ENCODE assay signal across 17 cellular contexts in the genomic region with DNA sequence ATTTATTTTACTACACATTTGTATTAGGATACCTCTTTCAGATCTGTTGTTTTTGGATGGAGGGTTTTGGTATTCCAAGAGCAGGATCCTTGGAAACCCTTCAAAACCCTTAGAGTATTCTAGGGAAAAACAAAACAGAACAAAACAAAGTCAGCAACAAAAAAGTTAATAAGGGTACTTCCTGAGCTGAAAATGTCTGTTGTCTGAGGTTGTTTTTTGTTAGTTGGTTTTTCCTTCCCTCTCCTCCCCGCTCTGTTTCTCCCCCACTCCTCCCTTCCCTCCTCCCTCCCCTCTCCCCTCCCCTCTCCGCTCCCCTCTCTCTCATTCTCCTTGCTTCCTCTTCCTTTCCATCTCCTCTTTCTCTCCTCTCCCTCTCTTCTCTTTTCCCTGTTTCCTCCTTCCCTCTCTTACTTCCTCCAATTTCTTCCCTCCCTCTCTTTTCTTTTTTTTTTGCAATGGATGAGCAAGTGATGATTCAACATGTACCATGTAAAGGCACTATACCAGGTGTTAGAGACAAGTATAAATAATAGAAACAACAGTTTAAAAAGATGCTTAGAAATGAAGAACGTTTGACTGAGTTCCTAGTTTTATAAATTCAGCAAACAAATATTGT.
DNase-seq lines count a peak whose midpoint lies in the region; ATAC-seq and TF ChIP-seq lines count a peak whose summit lies in the region.
"Had no signal": no experiment of that assay in that cellular context is flagged by ENCODE, and none has a peak within 500 bp of the region (broad histone marks: within the 10 kb centered on the region; RNA-seq: fewer than 3 reads in every experiment).

No MANE protein-coding gene starts in this region.

- no peak overlapping the region for H3K4me3 Mint-ChIP-seq in chondrocyte (ENCODE audit: unreplicated experiment)
- H3K4me3 Mint-ChIP-seq in activated T-helper 1 cell treated with anti-CD3 and anti-CD28 coated beads, Interleukin-12 subunit alpha, Interleukin-12 subunit beta, Interleukin-2, Interleukin-4 antibody, amounts not matched to agents 30 ng/mL and 10 ng/mL and 1 ng/mL, durations not matched to agents 14 hours and 24 hours and 36 hours, result no peak overlapping the region
- H3K4me3 Mint-ChIP-seq in CD8-positive, alpha-beta memory T cell, result no peak overlapping the region
- H3K4me3 Mint-ChIP-seq in stimulated activated effector memory CD8-positive, alpha-beta T cell treated with anti-CD3 and anti-CD28 coated beads, Interleukin-12 subunit alpha, Interleukin-12 subunit beta, amount 100 ng/mL, for 72 hours, result no peak overlapping the region
- H3K4me3 Mint-ChIP-seq: HFFc6, IgD-negative memory B cell had no signal

- H3K4me3 ChIP-seq in IMR-90 (ENCODE audit: insufficient read depth, low read depth, low read length), result no peak overlapping the region
- H3K4me3 ChIP-seq in mesodermal cell (ENCODE audit: extremely low read depth, insufficient read depth, low read length, poor library complexity, severe bottlenecking), result no peak overlapping the region
- no peak overlapping the region for H3K4me3 ChIP-seq in CD8-positive, alpha-beta memory T cell (ENCODE audit: low read length)
- H3K4me3 ChIP-seq: A549 had no signal

- 0 out of 4 replicates have a peak, but pooled peaks cover 0 to 2% of the 10 kb centered on the region in 2 experiments for H3K79me1 ChIP-seq in IMR-90 (ENCODE audit: low read depth in 1 of 2, low read length in 2 of 2)

- H3K18ac ChIP-seq in IMR-90 (ENCODE audit: low read depth, low read length), result no peak overlapping the region

- H2BK120ac ChIP-seq in IMR-90 (ENCODE audit: low read depth, low read length), result no peak overlapping the region

- H4K8ac ChIP-seq in IMR-90 (ENCODE audit: low read depth in 2 of 2, low read length in 2 of 2), result no peak overlapping the region

- H2AK9ac ChIP-seq in IMR-90 (replicated peaks; ENCODE audit: low read depth, low read length, poor library complexity), result no peak overlapping the region

- H3K23ac ChIP-seq in IMR-90 (ENCODE audit: low read depth, low read length), result no peak overlapping the region

- no peak overlapping the region for H2BK15ac ChIP-seq in IMR-90 (ENCODE audit: low read depth, low read length)

- peak overlapping the region; percentile 33 for H2BK5ac ChIP-seq in IMR-90 (ENCODE audit: low read depth, low read length, poor library complexity, severe bottlenecking)

- H3K9ac ChIP-seq in IMR-90 (ENCODE audit: low read depth, low read length), result no peak overlapping the region

- no peaks in the 10 kb centered on the region for H3K9me3 ChIP-seq in IMR-90 (ENCODE audit: control insufficient read depth, insufficient read depth, low read length)
- H3K9me3 ChIP-seq in mesodermal cell (ENCODE audit: control insufficient read depth, low read length), result no peaks in the 10 kb centered on the region
- no peaks in the 10 kb centered on the region for H3K9me3 ChIP-seq in CD8-positive, alpha-beta memory T cell (ENCODE audit: low read length)
- H3K9me3 ChIP-seq: A549 had no signal

- dilution Hi-C loops in IMR-90 (cut with HindIII; ENCODE audit: low sequenced_read_pairs, unreplicated experiment), result no loop called here

- TF ChIP-seq CTCF in IMR-90 (conservative IDR thresholded peaks at IDR 0.05; ENCODE audit: low read depth, low read length), result no peak
- TF ChIP-seq CTCF in chondrocyte (IDR thresholded peaks at IDR 0.05), result no peak

- H3K9me1 ChIP-seq in IMR-90 (ENCODE audit: insufficient read depth, low read length), result no peaks in the 10 kb centered on the region

- no peaks in the 10 kb centered on the region for H3K27me3 Mint-ChIP-seq in chondrocyte (ENCODE audit: low read depth)
- no peaks in the 10 kb centered on the region for H3K27me3 Mint-ChIP-seq in activated T-helper 1 cell treated with anti-CD3 and anti-CD28 coated beads, Interleukin-12 subunit alpha, Interleukin-12 subunit beta, Interleukin-2, Interleukin-4 antibody, amounts not matched to agents 30 ng/mL and 10 ng/mL and 1 ng/mL, durations not matched to agents 14 hours and 24 hours and 36 hours (ENCODE audit: insufficient read depth)
- H3K27me3 Mint-ChIP-seq in CD8-positive, alpha-beta memory T cell, result no peaks in the 10 kb centered on the region
- H3K27me3 Mint-ChIP-seq: IgD-negative memory B cell had no signal

- intact Hi-C loops in IMR-90 (cut with micrococcal nuclease), result no loop called here
- intact Hi-C loops in activated T-helper 1 cell treated with anti-CD3 and anti-CD28 coated beads, Interleukin-12 subunit alpha, Interleukin-12 subunit beta, Interleukin-2, Interleukin-4 antibody, amounts not matched to agents 30 ng/mL and 10 ng/mL and 1 ng/mL, durations not matched to agents 14 hours and 24 hours and 36 hours (cut with micrococcal nuclease), result no loop called here

- no peak overlapping the region for H3K14ac ChIP-seq in IMR-90 (replicated peaks; ENCODE audit: low read depth, low read length)

- CTCF ChIA-PET in IMR-90 (lab: Yijun Ruan, JAX), result no interaction called here
- CTCF ChIA-PET in CD8-positive, alpha-beta memory T cell (lab: Charles Lee), result no interaction called here

- H4K20me1 ChIP-seq in IMR-90 (ENCODE audit: insufficient read depth, low read length), result no peaks in the 10 kb centered on the region

- H3K27ac Mint-ChIP-seq in chondrocyte (ENCODE audit: unreplicated experiment), result peak overlapping the region; percentile 25
- H3K27ac Mint-ChIP-seq in activated T-helper 1 cell treated with anti-CD3 and anti-CD28 coated beads, Interleukin-12 subunit alpha, Interleukin-12 subunit beta, Interleukin-2, Interleukin-4 antibody, amounts not matched to agents 30 ng/mL and 10 ng/mL and 1 ng/mL, durations not matched to agents 14 hours and 24 hours and 36 hours, result no peak overlapping the region
- H3K27ac Mint-ChIP-seq in CD8-positive, alpha-beta memory T cell, result no peak overlapping the region
- H3K27ac Mint-ChIP-seq in stimulated activated effector memory CD8-positive, alpha-beta T cell treated with anti-CD3 and anti-CD28 coated beads, Interleukin-12 subunit alpha, Interleukin-12 subunit beta, amount 100 ng/mL, for 72 hours, result no peak overlapping the region
- H3K27ac Mint-ChIP-seq: HFFc6, IgD-negative memory B cell had no signal

- no peaks in the 10 kb centered on the region for H3K36me3 Mint-ChIP-seq in chondrocyte (ENCODE audit: low read depth)
- peaks cover 2% of the 10 kb centered on the region for H3K36me3 Mint-ChIP-seq in activated T-helper 1 cell treated with anti-CD3 and anti-CD28 coated beads, Interleukin-12 subunit alpha, Interleukin-12 subunit beta, Interleukin-2, Interleukin-4 antibody, amounts not matched to agents 30 ng/mL and 10 ng/mL and 1 ng/mL, durations not matched to agents 14 hours and 24 hours and 36 hours (ENCODE audit: low read depth)
- H3K36me3 Mint-ChIP-seq in CD8-positive, alpha-beta memory T cell, result peaks cover 2 to 9% (median 4%) of the 10 kb centered on the region in 3 donors
- no peaks in the 10 kb centered on the region for H3K36me3 Mint-ChIP-seq in stimulated activated effector memory CD8-positive, alpha-beta T cell treated with anti-CD3 and anti-CD28 coated beads, Interleukin-12 subunit alpha, Interleukin-12 subunit beta, amount 100 ng/mL, for 72 hours

- TF ChIP-seq RAD21 in IMR-90 (IDR thresholded peaks at IDR 0.05; ENCODE audit: low read length), result no peak

- H3K27me3 ChIP-seq in IMR-90 (ENCODE audit: control insufficient read depth, insufficient read depth, low read length), result no peaks in the 10 kb centered on the region
- H3K27me3 ChIP-seq in CD8-positive, alpha-beta memory T cell (ENCODE audit: insufficient read depth, low read length, poor library complexity, severe bottlenecking), result no peaks in the 10 kb centered on the region

- H3K9me3 Mint-ChIP-seq in chondrocyte (ENCODE audit: low read depth), result no peaks in the 10 kb centered on the region
- no peaks in the 10 kb centered on the region for H3K9me3 Mint-ChIP-seq in activated T-helper 1 cell treated with anti-CD3 and anti-CD28 coated beads, Interleukin-12 subunit alpha, Interleukin-12 subunit beta, Interleukin-2, Interleukin-4 antibody, amounts not matched to agents 30 ng/mL and 10 ng/mL and 1 ng/mL, durations not matched to agents 14 hours and 24 hours and 36 hours
- H3K9me3 Mint-ChIP-seq in CD8-positive, alpha-beta memory T cell, result no peaks in the 10 kb centered on the region
- H3K9me3 Mint-ChIP-seq in stimulated activated effector memory CD8-positive, alpha-beta T cell treated with anti-CD3 and anti-CD28 coated beads, Interleukin-12 subunit alpha, Interleukin-12 subunit beta, amount 100 ng/mL, for 72 hours, result no peaks in the 10 kb centered on the region
- H3K9me3 Mint-ChIP-seq: HFFc6 had no signal

- DNase-seq in ELR (ENCODE audit: low read depth) (peak; percentile 13), IMR-90 (peak; percentile 8), chondrocyte (ENCODE audit: low spot score) (no peak), DMS 273 treated with DMSO at 0.1 percent for 48 hours (lab: John Stamatoyannopoulos, UW) (no peak)
- no peak for DNase-seq in activated T-helper 1 cell treated with anti-CD3 and anti-CD28 coated beads, Interleukin-12 subunit alpha, Interleukin-12 subunit beta, Interleukin-2, Interleukin-4 antibody, amounts not matched to agents 30 ng/mL and 10 ng/mL and 1 ng/mL, durations not matched to agents 14 hours and 24 hours and 36 hours (ENCODE audit: low spot score)
- no peak for DNase-seq in CD8-positive, alpha-beta memory T cell
- DNase-seq in stimulated activated effector memory CD8-positive, alpha-beta T cell treated with anti-CD3 and anti-CD28 coated beads, Interleukin-12 subunit alpha, Interleukin-12 subunit beta, amount 100 ng/mL, for 72 hours (ENCODE audit: low spot score in 2 of 2), result no peak
- DNase-seq: C1 segment of cervical spinal cord; GOT3; HFFc6; NCI-H187 treated with DMSO at 0.1 percent for 48 hours; NCI-H526 treated with DMSO at 0.1 percent for 48 hours; NK-92 treated with Interleukin-12 subunit alpha and Interleukin-12 subunit beta, amount 100 ng/mL, for 24 hours; SHP77 treated with DMSO at 0.1 percent for 48 hours had no signal

- H4K91ac ChIP-seq in IMR-90 (ENCODE audit: insufficient read depth, low read depth, low read length), result no peak overlapping the region

- no peak overlapping the region for H4K5ac ChIP-seq in IMR-90 (ENCODE audit: low read depth, low read length)

- no peaks in the 10 kb centered on the region for H3K36me3 ChIP-seq in IMR-90 (ENCODE audit: control insufficient read depth, insufficient read depth, low read length)
- H3K36me3 ChIP-seq in mesodermal cell (ENCODE audit: control insufficient read depth, insufficient read depth, low read length), result no peaks in the 10 kb centered on the region
- no peaks in the 10 kb centered on the region for H3K36me3 ChIP-seq in CD8-positive, alpha-beta memory T cell (ENCODE audit: insufficient read depth, low read length)

- no peak overlapping the region for H2BK20ac ChIP-seq in IMR-90 (ENCODE audit: low read depth, low read length)

- no peak for ATAC-seq in IMR-90 (ENCODE audit: low read depth)
- ATAC-seq in stimulated activated effector memory CD8-positive, alpha-beta T cell treated with anti-CD3 and anti-CD28 coated beads, Interleukin-12 subunit alpha, Interleukin-12 subunit beta, amount 100 ng/mL, for 72 hours, result no peak
- ATAC-seq: A549 had no signal

- BruUV-seq in IMR-90 (replicated peaks; lab: Mats Ljungman, UMichigan), result no TSS peak

- no CpG with 5 or more reads among the region's 3 CpGs for WGBS in IMR-90 (ENCODE audit: extremely low coverage in 2 of 2, insufficient read length in 1 of 2), 2 experiments
- 100% methylated on average over 2 of the region's 3 CpGs; no CpG with 5 or more reads in 1 of the 2 experiments for WGBS in mesodermal cell (ENCODE audit: insufficient coverage in 2 of 2), 2 experiments

- no peak overlapping the region for H2AK5ac ChIP-seq in IMR-90 (ENCODE audit: low read depth, low read length)

- H3K4me2 ChIP-seq in IMR-90 (ENCODE audit: low read depth, low read length), result no peak overlapping the region
- H3K4me2 ChIP-seq: A549 had no signal

- no peak overlapping the region for H3K56ac ChIP-seq in IMR-90 (ENCODE audit: extremely low read depth, insufficient read depth, low read length)

- H3K4me1 ChIP-seq in IMR-90 (ENCODE audit: control insufficient read depth, insufficient read depth, low read length), result no peaks in the 10 kb centered on the region
- H3K4me1 ChIP-seq in mesodermal cell (ENCODE audit: control insufficient read depth, insufficient read depth, low read length, poor library complexity, severe bottlenecking), result peaks cover 3% of the 10 kb centered on the region
- H3K4me1 ChIP-seq in CD8-positive, alpha-beta memory T cell (ENCODE audit: insufficient read depth, low read length), result no peaks in the 10 kb centered on the region
- H3K4me1 ChIP-seq: A549 had no signal

- H2AFZ ChIP-seq in IMR-90 (replicated peaks; ENCODE audit: low read length, poor library complexity), result no peak overlapping the region

- no peak overlapping the region for H3K27ac ChIP-seq in IMR-90 (ENCODE audit: insufficient read depth, low read length)
- peak overlapping the region; percentile 10 for H3K27ac ChIP-seq in mesodermal cell (ENCODE audit: low read depth, low read length, severe bottlenecking)
- no peak overlapping the region for H3K27ac ChIP-seq in CD8-positive, alpha-beta memory T cell (ENCODE audit: low read depth, low read length)
- H3K27ac ChIP-seq: A549 had no signal

- in situ Hi-C loops in IMR-90 (cut with MboI; ENCODE audit: low sequenced_read_pairs), result no loop called here

- no peak overlapping the region for H3K4ac ChIP-seq in IMR-90 (ENCODE audit: low read depth, low read length)

- no peak for TF ChIP-seq POLR2A in IMR-90 (IDR thresholded peaks at IDR 0.05; ENCODE audit: low read depth, low read length)

- POLR2A ChIA-PET in IMR-90 (lab: Charles Lee; ENCODE audit: unreplicated experiment), result no interaction called here
- POLR2A ChIA-PET in CD8-positive, alpha-beta memory T cell (lab: Charles Lee), result no interaction called here

- H3K4me1 Mint-ChIP-seq in chondrocyte (ENCODE audit: low read depth), result peaks cover 5% of the 10 kb centered on the region
- H3K4me1 Mint-ChIP-seq in activated T-helper 1 cell treated with anti-CD3 and anti-CD28 coated beads, Interleukin-12 subunit alpha, Interleukin-12 subunit beta, Interleukin-2, Interleukin-4 antibody, amounts not matched to agents 30 ng/mL and 10 ng/mL and 1 ng/mL, durations not matched to agents 14 hours and 24 hours and 36 hours (ENCODE audit: low read depth), result no peaks in the 10 kb centered on the region
- H3K4me1 Mint-ChIP-seq in CD8-positive, alpha-beta memory T cell, result peaks cover 0 to 1% (median 0%) of the 10 kb centered on the region in 3 donors
- no peaks in the 10 kb centered on the region for H3K4me1 Mint-ChIP-seq in stimulated activated effector memory CD8-positive, alpha-beta T cell treated with anti-CD3 and anti-CD28 coated beads, Interleukin-12 subunit alpha, Interleukin-12 subunit beta, amount 100 ng/mL, for 72 hours

Comparison
In these comparisons a context has a peak if more than half of its experiments do, and no peak if none do; other contexts are left out.
1. DNase-seq: peak in ELR (single experiment) and IMR-90 (single experiment); none in chondrocyte (single experiment), activated T-helper 1 cell treated with anti-CD3 and anti-CD28 coated beads, Interleukin-12 subunit alpha, Interleukin-12 subunit beta, Interleukin-2, Interleukin-4 antibody, amounts not matched to agents 30 ng/mL and 10 ng/mL and 1 ng/mL, durations not matched to agents 14 hours and 24 hours and 36 hours (single experiment), CD8-positive, alpha-beta memory T cell (0 of 5), DMS 273 treated with DMSO at 0.1 percent for 48 hours (single experiment) and stimulated activated effector memory CD8-positive, alpha-beta T cell treated with anti-CD3 and anti-CD28 coated beads, Interleukin-12 subunit alpha, Interleukin-12 subunit beta, amount 100 ng/mL, for 72 hours (0 of 2).